Comparison of ENCODE assay signal across 8 cellular contexts in genomic region chr11:33996498-33997454, GRCh38. TPM values are rescaled to one million over a fixed set of nuclear protein-coding genes. Genes with fewer than 3 reads are reported as not detected.
A peak's percentile ranks its signal among the peaks of the same experiment; 100 is the strongest.
DNase-seq lines count a peak whose midpoint lies in the region; ATAC-seq and TF ChIP-seq lines count a peak whose summit lies in the region.

No MANE protein-coding gene starts in this region.

- DNase-seq in DMS 273 (lab: John Stamatoyannopoulos, UW; ENCODE audit: unreplicated experiment), result peak; percentile 81
- peak; percentile 65 for DNase-seq in IMR-90
- DNase-seq in OCI-LY7 (ENCODE audit: low spot score), result peak; percentile 82
- DNase-seq in activated T-cell treated with anti-CD3 and anti-CD28 coated beads, Interleukin-2, amount 50 U/mL, for 1 hour, result peak; percentile 61
- peak; percentile 8 for DNase-seq in esophagus squamous epithelium (lab: John Stamatoyannopoulos, UW)
- DNase-seq in stimulated activated naive CD4-positive, alpha-beta T cell (lab: John Stamatoyannopoulos, UW), result peak; percentile 42 to 75 (median 56)

- H3K4me3 ChIP-seq in IMR-90 (ENCODE audit: insufficient read depth, low read depth, low read length) (no peak overlapping the region), OCI-LY7 (ENCODE audit: low read depth, low read length, poor library complexity, severe bottlenecking) (no peak overlapping the region), esophagus squamous epithelium (peak overlapping the region in 1 of 4 donors; percentile 44)

- H3K4me3 Mint-ChIP-seq in nephron, result no peak overlapping the region

- H4K20me1 ChIP-seq in IMR-90 (ENCODE audit: insufficient read depth, low read length) (no peaks in the 10 kb centered on the region), OCI-LY7 (ENCODE audit: insufficient read depth, low read length) (no peaks in the 10 kb centered on the region)

- H3K4ac ChIP-seq in IMR-90 (ENCODE audit: low read depth, low read length), result no peak overlapping the region

- no peak overlapping the region for H2BK20ac ChIP-seq in IMR-90 (ENCODE audit: low read depth, low read length)

- H2BK15ac ChIP-seq in IMR-90 (ENCODE audit: low read depth, low read length), result no peak overlapping the region

- TF ChIP-seq POLR2A in IMR-90 (IDR thresholded peaks at IDR 0.05; ENCODE audit: low read depth, low read length) (no peak), esophagus squamous epithelium (IDR thresholded peaks at IDR 0.05) (no peak)

- H3K9me3 ChIP-seq in IMR-90 (ENCODE audit: control insufficient read depth, insufficient read depth, low read length), result no peaks in the 10 kb centered on the region
- H3K9me3 ChIP-seq in OCI-LY7 (ENCODE audit: low read length), result no peaks in the 10 kb centered on the region
- H3K9me3 ChIP-seq in esophagus squamous epithelium, result no peaks in the 10 kb centered on the region

- H3K27ac Mint-ChIP-seq in nephron, result no peak overlapping the region

- peaks cover 17% of the 10 kb centered on the region for H3K27me3 Mint-ChIP-seq in nephron (ENCODE audit: low read depth)

- H2AK9ac ChIP-seq in IMR-90 (replicated peaks; ENCODE audit: low read depth, low read length, poor library complexity), result no peak overlapping the region

- H3K36me3 ChIP-seq in IMR-90 (ENCODE audit: control insufficient read depth, insufficient read depth, low read length) (no peaks in the 10 kb centered on the region), OCI-LY7 (ENCODE audit: insufficient read depth, low read length) (no peaks in the 10 kb centered on the region), esophagus squamous epithelium (no peaks in the 10 kb centered on the region)

- dilution Hi-C loops in IMR-90 (cut with HindIII; ENCODE audit: low sequenced_read_pairs, unreplicated experiment), result no loop called here

- WGBS in IMR-90 (ENCODE audit: extremely low coverage in 2 of 2, insufficient read length in 1 of 2), 2 experiments, result 22% methylated on average over 8 of the region's 25 CpGs; no CpG with 5 or more reads in 1 of the 2 experiments
- WGBS in esophagus squamous epithelium, 2 donors, result 8 to 13% methylated on average over 9 to 14 of the region's 25 CpGs

- intact Hi-C loops in IMR-90 (cut with micrococcal nuclease), result loop anchor here (1.0 to 10.0 kb wide), 5 partner anchors 56 to 498 kb away; partner anchors contain the start of gene NAT10
- intact Hi-C loops in OCI-LY7 (cut with micrococcal nuclease; ENCODE audit: unreplicated experiment), result loop anchor here (1.0 to 5.0 kb wide), 5 partner anchors 56 to 363 kb away; partner anchors contain the start of gene NAT10
- intact Hi-C loops in esophagus squamous epithelium (cut with DNase I), result loop anchor here (5.0 kb wide), 2 partner anchors 111 to 361 kb away; partner anchors contain the start of genes ABTB2 and NAT10

- TF ChIP-seq CTCF in IMR-90 (conservative IDR thresholded peaks at IDR 0.05; ENCODE audit: low read depth, low read length), result peak; percentile 76
- TF ChIP-seq CTCF in OCI-LY7 (conservative IDR thresholded peaks at IDR 0.05; ENCODE audit: low read length), result peak; percentile 90
- TF ChIP-seq CTCF in esophagus squamous epithelium (IDR thresholded peaks at IDR 0.05), result peak; percentile 57 to 88 (median 84)
- peak; percentile 76 to 79 (median 77) for TF ChIP-seq CTCF in nephron (IDR thresholded peaks at IDR 0.05; ENCODE audit: unreplicated experiment in 3 of 3)

- H2AFZ ChIP-seq in IMR-90 (replicated peaks; ENCODE audit: low read length, poor library complexity) (peak overlapping the region; percentile 71), OCI-LY7 (ENCODE audit: low read length) (peak overlapping the region; percentile 20; the same call in 1 of the 2 replicates)

- H3K4me1 Mint-ChIP-seq in nephron, result no peaks in the 10 kb centered on the region

- no peaks in the 10 kb centered on the region for H3K4me1 ChIP-seq in IMR-90 (ENCODE audit: control insufficient read depth, insufficient read depth, low read length)
- peaks cover 9% of the 10 kb centered on the region for H3K4me1 ChIP-seq in OCI-LY7 (ENCODE audit: insufficient read depth, low read length, poor library complexity, severe bottlenecking)
- H3K4me1 ChIP-seq in esophagus squamous epithelium, result peaks cover 0 to 16% (median 9%) of the 10 kb centered on the region in 3 donors

- no peak overlapping the region for H2AK5ac ChIP-seq in IMR-90 (ENCODE audit: low read depth, low read length)

- no peak overlapping the region for H4K8ac ChIP-seq in IMR-90 (ENCODE audit: low read depth in 2 of 2, low read length in 2 of 2)

- BruUV-seq in IMR-90 (replicated peaks; lab: Mats Ljungman, UMichigan) (no TSS peak), OCI-LY7 (replicated peaks; lab: Mats Ljungman, UMichigan) (no TSS peak)

- TF ChIP-seq RAD21 in IMR-90 (IDR thresholded peaks at IDR 0.05; ENCODE audit: low read length), result peak; percentile 80

- no peak overlapping the region for H4K5ac ChIP-seq in IMR-90 (ENCODE audit: low read depth, low read length)

- H3K4me2 ChIP-seq in IMR-90 (ENCODE audit: low read depth, low read length), result no peak overlapping the region
- H3K4me2 ChIP-seq in OCI-LY7 (ENCODE audit: low read length), result peak overlapping the region; percentile 46

- H3K79me1 ChIP-seq in IMR-90 (ENCODE audit: low read depth in 1 of 2, low read length in 2 of 2), result no peaks in the 10 kb centered on the region

- no peak overlapping the region for H3K23ac ChIP-seq in IMR-90 (ENCODE audit: low read depth, low read length)

- no peaks in the 10 kb centered on the region for H3K36me3 Mint-ChIP-seq in nephron (ENCODE audit: low read depth)

- no peak overlapping the region for H3K56ac ChIP-seq in IMR-90 (ENCODE audit: extremely low read depth, insufficient read depth, low read length)

- CTCF ChIA-PET in IMR-90 (lab: Yijun Ruan, JAX) (interaction anchor here (0.6 to 3.5 kb wide), 8 partner anchors 9 to 1015 kb away, joined by 3 to 20 read pairs (median 4); no protein-coding TSS in a partner anchor), OCI-LY7 (lab: Charles Lee; ENCODE audit: unreplicated experiment) (interaction anchor here (0.6 kb wide), 2 partner anchors 11 to 740 kb away, joined by 3 read pairs; partner anchors contain the start of gene HIPK3)

- no peak overlapping the region for H3K27ac ChIP-seq in IMR-90 (ENCODE audit: insufficient read depth, low read length)
- H3K27ac ChIP-seq in OCI-LY7 (ENCODE audit: low read depth, low read length, poor library complexity, severe bottlenecking), result no peak overlapping the region
- no peak overlapping the region for H3K27ac ChIP-seq in esophagus squamous epithelium

- POLR2A ChIA-PET in IMR-90 (lab: Charles Lee; ENCODE audit: unreplicated experiment) (no interaction called here), OCI-LY7 (lab: Charles Lee) (interaction anchor here (0.6 to 1.8 kb wide), 4 partner anchors 9 to 890 kb away, joined by 3 to 4 read pairs (median 4); no protein-coding TSS in a partner anchor)

- H3K14ac ChIP-seq in IMR-90 (replicated peaks; ENCODE audit: low read depth, low read length), result no peak overlapping the region

- H2BK120ac ChIP-seq in IMR-90 (ENCODE audit: low read depth, low read length), result no peak overlapping the region

- in situ Hi-C loops in IMR-90 (cut with MboI; ENCODE audit: low sequenced_read_pairs), result loop anchor here (5.0 kb wide), 1 partner anchor 361 kb away; the partner anchor contains the start of gene ABTB2

- H3K27me3 ChIP-seq in IMR-90 (ENCODE audit: control insufficient read depth, insufficient read depth, low read length) (peaks cover 16% of the 10 kb centered on the region), esophagus squamous epithelium (peaks cover 0 to 7% (median 0%) of the 10 kb centered on the region in 4 donors)

- no peak overlapping the region for H2BK5ac ChIP-seq in IMR-90 (ENCODE audit: low read depth, low read length, poor library complexity, severe bottlenecking)

- H3K18ac ChIP-seq in IMR-90 (ENCODE audit: low read depth, low read length), result no peak overlapping the region

- no peak overlapping the region for H3K9ac ChIP-seq in IMR-90 (ENCODE audit: low read depth, low read length)

- ATAC-seq in GM21515 (IDR thresholded peaks at IDR 0.05; ENCODE audit: unreplicated experiment) (peak; percentile 69), IMR-90 (ENCODE audit: low read depth) (peak; percentile 100)

- no peaks in the 10 kb centered on the region for H3K9me3 Mint-ChIP-seq in nephron

- no peaks in the 10 kb centered on the region for H3K9me1 ChIP-seq in IMR-90 (ENCODE audit: insufficient read depth, low read length)

- H3K9me2 ChIP-seq in OCI-LY7 (ENCODE audit: insufficient read depth, low read length), result no peaks in the 10 kb centered on the region

- no peaks in the 10 kb centered on the region for H3K79me2 ChIP-seq in OCI-LY7 (ENCODE audit: insufficient read depth, low read depth, low read length)

- no peak overlapping the region for H4K91ac ChIP-seq in IMR-90 (ENCODE audit: insufficient read depth, low read depth, low read length)

TF ChIP-seq in IMR-90, 13 proteins besides CTCF, POLR2A, EP300 and RAD21:
- TF ChIP-seq SMC3 (IDR thresholded peaks at IDR 0.05; ENCODE audit: low read depth, low read length) (peak; percentile 82), RFX5 (IDR thresholded peaks at IDR 0.05; ENCODE audit: low read depth, low read length) (no peak), USF2 (IDR thresholded peaks at IDR 0.05; ENCODE audit: low read depth, low read length) (no peak)

RNA-seq across cellular contexts. Expression of gene CAPRIN1, which starts 54.8 kb away (rescaled TPM):
- total RNA-seq in IMR-90 (2012; rRNA removed) (253 and 266 TPM in 2 replicates), OCI-LY7 (2022) (286 and 298 TPM in 2 replicates), esophagus squamous epithelium (100 to 1,000 TPM in 3 of 4 donors, 10 to 100 TPM in 1; 94.1 to 151 (median 132) TPM)
- polyA plus RNA-seq in IMR-90 (2012; rRNA removed), result 107 and 127 TPM in 2 replicates
- 46.8 and 91.7 TPM in 2 replicates for polyA plus RNA-seq in IMR-90 (2012; cell fraction: cytosol; rRNA removed)
- polyA plus RNA-seq in IMR-90 (2012; cell fraction: nucleus; rRNA removed; ENCODE audit: low replicate concordance), result 71.0 and 99.2 TPM in 2 replicates
- total RNA-seq in OCI-LY7 (2014; rRNA removed; shearing (Covaris generic)), result 259 and 260 TPM in 2 replicates

Comparison
In these comparisons a context has a peak if more than half of its experiments do, and no peak if none do; other contexts are left out.
1. DNase-seq: peak in every context shown above with its lines; median percentile 82 in OCI-LY7; 81 in DMS 273; 65 in IMR-90; 61 in activated T-cell treated with anti-CD3 and anti-CD28 coated beads, Interleukin-2, amount 50 U/mL, for 1 hour; 56 in stimulated activated naive CD4-positive, alpha-beta T cell; 8 in esophagus squamous epithelium.